ENCODE assay signal across 19 cellular contexts in the genomic region with DNA sequence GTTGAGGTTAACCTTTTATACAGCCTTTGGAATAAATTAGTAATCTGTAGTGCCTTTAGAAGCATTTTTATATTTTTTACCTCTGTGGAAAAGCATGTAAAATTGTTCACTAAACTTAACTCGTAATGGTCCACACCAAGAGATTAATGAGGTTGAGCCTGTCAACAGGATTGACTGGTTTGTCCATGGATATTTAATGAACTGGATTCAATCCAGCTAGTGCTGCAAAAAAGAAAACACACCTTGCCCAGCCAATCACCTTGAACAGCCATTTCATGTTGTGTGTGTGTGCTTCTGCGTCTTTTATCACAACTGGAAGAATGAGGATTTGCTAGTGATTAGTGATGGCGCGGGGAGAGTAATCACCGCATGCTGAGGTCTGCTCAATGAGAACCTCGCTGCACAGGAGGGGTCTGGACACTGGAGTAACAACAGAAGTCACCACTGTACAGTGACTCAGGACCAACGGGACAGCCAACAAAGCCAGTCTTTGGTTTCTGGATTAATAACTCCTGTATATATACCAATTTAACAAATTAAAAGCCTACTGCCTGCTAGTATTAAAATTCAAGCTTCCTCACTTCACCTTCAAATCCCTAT. TPM values are rescaled to one million over a fixed set of nuclear protein-coding genes. Genes with fewer than 3 reads are reported as not detected.
DNase-seq lines count a peak whose midpoint lies in the region; ATAC-seq and TF ChIP-seq lines count a peak whose summit lies in the region.
"Had no signal": no experiment of that assay in that cellular context is flagged by ENCODE, and none has a peak within 500 bp of the region (broad histone marks: within the 10 kb centered on the region; RNA-seq: fewer than 3 reads in every experiment).

No MANE protein-coding gene starts in this region.

- ATAC-seq in esophagus mucosa = peak; percentile 63
- ATAC-seq in GM19324 (IDR thresholded peaks at IDR 0.05; ENCODE audit: low FRiP score, unreplicated experiment) = no peak

- TF ChIP-seq CTCF in 22Rv1 (IDR thresholded peaks at IDR 0.05) (no peak), WERI-Rb-1 (IDR thresholded peaks at IDR 0.05; ENCODE audit: low read depth, low read length) (no peak)

- DNase-seq in NCI-H748 (lab: John Stamatoyannopoulos, UW; ENCODE audit: unreplicated experiment) = peak; percentile 34
- no peak for DNase-seq in NCI-H748 treated with DMSO at 0.1 percent for 48 hours (lab: John Stamatoyannopoulos, UW)
- DNase-seq in WERI-Rb-1 = peak; percentile 72
- DNase-seq in DMS79 (lab: John Stamatoyannopoulos, UW) = no peak
- DNase-seq in DMS114 treated with DMSO at 0.1 percent for 48 hours (lab: John Stamatoyannopoulos, UW; ENCODE audit: unreplicated experiment) = no peak
- DNase-seq: 8988T, DMS153, H9, Kasumi-1, MV-4-11, NCI-H1436, NCI-H2081 treated with DMSO at 0.1 percent for 48 hours, NCI-H524 treated with DMSO at 0.1 percent for 48 hours had no signal

- peaks cover 87% of the 10 kb centered on the region for H3K36me3 ChIP-seq in WERI-Rb-1

- H3K9me3 ChIP-seq in WERI-Rb-1 (ENCODE audit: severe bottlenecking) = no peaks in the 10 kb centered on the region
- H3K9me3 ChIP-seq: BLaER1 had no signal

- H3K4me3 ChIP-seq in WERI-Rb-1 (ENCODE audit: low read depth, low read length) = no peak overlapping the region
- H3K4me3 ChIP-seq: BLaER1 had no signal

- H3K27ac ChIP-seq in 22Rv1 = peak overlapping the region; percentile 66
- peak overlapping the region; percentile 25 for H3K27ac ChIP-seq in WERI-Rb-1
- H3K27ac ChIP-seq: BLaER1, RWPE1 had no signal

- no peaks in the 10 kb centered on the region for H3K27me3 ChIP-seq in WERI-Rb-1 (ENCODE audit: insufficient read depth, low read depth, severe bottlenecking)
- H3K27me3 ChIP-seq: BLaER1 had no signal

RNA-seq across cellular contexts. Expression of a gene that starts 33.7 kb away (rescaled TPM):
- total RNA-seq in esophagus mucosa = not detected
- total RNA-seq: H9, OCI-LY7 had no signal

RNA-seq across cellular contexts. Expression of a gene that starts 47.0 kb away (rescaled TPM):
- 161 TPM for total RNA-seq in esophagus mucosa

RNA-seq across cellular contexts. Expression of a gene that starts 47.9 kb away (rescaled TPM):
- 87.3 TPM for total RNA-seq in esophagus mucosa

Comparison
In these comparisons a context has a peak if more than half of its experiments do, and no peak if none do; other contexts are left out.
1. DNase-seq: peak in NCI-H748 (single experiment) and WERI-Rb-1 (single experiment); none in NCI-H748 treated with DMSO at 0.1 percent for 48 hours (single experiment), DMS79 (single experiment) and DMS114 treated with DMSO at 0.1 percent for 48 hours (single experiment).